ENCODE assay signal across 11 cellular contexts in the genomic region with DNA sequence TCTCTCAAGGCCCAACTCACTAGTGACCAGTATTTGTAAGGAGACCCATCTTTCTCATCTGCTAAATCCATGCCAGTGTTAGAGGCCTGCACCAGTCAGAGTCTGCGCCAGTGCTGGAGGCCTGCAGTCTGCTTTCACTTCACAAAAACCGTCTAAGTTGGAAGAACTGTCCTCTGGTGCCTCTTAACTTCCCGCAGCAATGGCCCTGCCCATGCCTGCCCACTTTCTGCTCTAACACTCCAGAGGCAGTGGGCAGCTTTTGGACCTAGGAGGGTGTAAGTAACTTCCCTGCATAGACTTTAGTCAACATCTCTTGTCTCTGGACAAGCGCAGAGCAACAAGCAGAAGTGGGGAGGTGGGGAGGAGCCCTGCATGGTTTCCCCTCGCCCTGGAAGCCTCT.
DNase-seq lines count a peak whose midpoint lies in the region; ATAC-seq and TF ChIP-seq lines count a peak whose summit lies in the region.
"Had no signal": no experiment of that assay in that cellular context is flagged by ENCODE, and none has a peak within 500 bp of the region (broad histone marks: within the 10 kb centered on the region; RNA-seq: fewer than 3 reads in every experiment).

No MANE protein-coding gene starts in this region.

- TF ChIP-seq CTCF in psoas muscle (IDR thresholded peaks at IDR 0.05): no peak

- H3K27me3 Mint-ChIP-seq in effector memory CD8-positive, alpha-beta T cell: no peaks in the 10 kb centered on the region

- 93 to 96% (median 95%) methylated on average over 5 of the region's 5 CpGs for WGBS in psoas muscle, 3 donors

- peaks cover 0 to 9% of the 10 kb centered on the region in 2 donors for H3K36me3 ChIP-seq in psoas muscle (ENCODE audit: insufficient read depth in 1 of 2, low read depth in 1 of 2)

- peak overlapping the region in 1 of 2 donors; percentile 63 for H3K4me3 Mint-ChIP-seq in effector memory CD8-positive, alpha-beta T cell

- H3K4me3 ChIP-seq in psoas muscle: no peak overlapping the region

- H3K36me3 Mint-ChIP-seq in effector memory CD8-positive, alpha-beta T cell (ENCODE audit: insufficient read depth): peaks cover 7% of the 10 kb centered on the region

- no peak for TF ChIP-seq POLR2A in GM18505 (IDR thresholded peaks at IDR 0.05; ENCODE audit: borderline replicate concordance, extremely low read depth, insufficient read depth, insufficient read length)

- peak overlapping the region; percentile 41 to 62 for H3K27ac Mint-ChIP-seq in effector memory CD8-positive, alpha-beta T cell

- peaks cover 27 to 34% of the 10 kb centered on the region in 2 donors for H3K4me1 Mint-ChIP-seq in effector memory CD8-positive, alpha-beta T cell (ENCODE audit: low read depth in 2 of 2)

- peaks cover 14% of the 10 kb centered on the region for H3K4me1 ChIP-seq in psoas muscle

- ATAC-seq in GM18505 (IDR thresholded peaks at IDR 0.05; ENCODE audit: unreplicated experiment) (peak; percentile 13), psoas muscle (peak in 1 of 4 donors; percentile 28), GM19455 (IDR thresholded peaks at IDR 0.05; ENCODE audit: unreplicated experiment) (no peak), HG02759 (IDR thresholded peaks at IDR 0.05; ENCODE audit: unreplicated experiment) (no peak)
- no peak for ATAC-seq in effector memory CD8-positive, alpha-beta T cell (replicated peaks)

- peak overlapping the region; percentile 67 for H3K27ac ChIP-seq in psoas muscle

- DNase-seq in MV-4-11 (lab: John Stamatoyannopoulos, UW) (peak; percentile 61), psoas muscle (no peak), Kasumi-1 (lab: John Stamatoyannopoulos, UW) (no peak)
- no peak for DNase-seq in effector memory CD8-positive, alpha-beta T cell
- DNase-seq in stimulated activated CD4-positive, alpha-beta T cell treated with anti-CD3 and anti-CD28 coated beads, Interleukin-4, amount 100 ng/mL, for 1 hour: no peak
- DNase-seq: activated gamma-delta T cell treated with Interleukin-2 at 50 U/mL for 16 hours, DMS79, retina had no signal

- H3K9me3 ChIP-seq in psoas muscle: no peaks in the 10 kb centered on the region

- H3K27me3 ChIP-seq in psoas muscle (ENCODE audit: insufficient read depth in 3 of 3, low read length in 2 of 3): no peaks in the 10 kb centered on the region

- intact Hi-C loops in psoas muscle (cut with DNase I): no loop called here

- no peaks in the 10 kb centered on the region for H3K9me3 Mint-ChIP-seq in effector memory CD8-positive, alpha-beta T cell
